ENCODE assay signal across 1 cellular context in genomic region chr20:36235892-36236785, GRCh38.
TF ChIP-seq lines count a peak whose summit lies in the region.

Gene AAR2 (plus strand): TSS chr20:36236478. CDS start chr20:36239869, 3,391 bp downstream.

TF ChIP-seq in HepG2, 621 proteins besides CTCF, POLR2A, EP300 and RAD21 (continued from another document and continues in another):
- TF ChIP-seq ZNF597 (CRISPR knock-in tag; IDR thresholded peaks at IDR 0.05) (no peak), CENPX (CRISPR knock-in tag; IDR thresholded peaks at IDR 0.05) (no peak), GMEB1 (CRISPR knock-in tag; IDR thresholded peaks at IDR 0.05; ENCODE audit: borderline replicate concordance) (peak; percentile 89), ZNF891 (CRISPR knock-in tag; IDR thresholded peaks at IDR 0.05) (peak; percentile 99), ARNT (IDR thresholded peaks at IDR 0.05) (no peak), BHLHE40 (IDR thresholded peaks at IDR 0.05; ENCODE audit: low read length) (no peak), ZNF839 (CRISPR knock-in tag; IDR thresholded peaks at IDR 0.05; ENCODE audit: borderline replicate concordance) (peak; percentile 64; the same call in 1 of the 2 replicates), RARA (CRISPR knock-in tag; IDR thresholded peaks at IDR 0.05) (peak; percentile 49), ZNF232 (CRISPR knock-in tag; IDR thresholded peaks at IDR 0.05; ENCODE audit: borderline replicate concordance) (peak; percentile 92; the same call in 1 of the 2 replicates), NFE2 (CRISPR knock-in tag; IDR thresholded peaks at IDR 0.05) (no peak), JUND (CRISPR knock-in tag; IDR thresholded peaks at IDR 0.05) (peak; percentile 68; the same call in 1 of the 2 replicates), KAT7 (CRISPR knock-in tag; IDR thresholded peaks at IDR 0.05; ENCODE audit: borderline replicate concordance) (peak; percentile 100), SKI (IDR thresholded peaks at IDR 0.05; ENCODE audit: partially characterized antibody) (no peak), FIP1L1 (IDR thresholded peaks at IDR 0.05; ENCODE audit: borderline replicate concordance, insufficient read depth, low read depth, low read length) (no peak), ZNF350 (CRISPR knock-in tag; IDR thresholded peaks at IDR 0.05; ENCODE audit: borderline replicate concordance, low read depth) (peak; percentile 99), ELK4 (CRISPR knock-in tag; IDR thresholded peaks at IDR 0.05; ENCODE audit: borderline replicate concordance) (peak; percentile 97; the same call in 1 of the 2 replicates), ZNF264 (CRISPR knock-in tag; IDR thresholded peaks at IDR 0.05) (peak; percentile 85), ETV5 (CRISPR knock-in tag; IDR thresholded peaks at IDR 0.05; ENCODE audit: borderline replicate concordance) (peak; percentile 98), RFX5 (IDR thresholded peaks at IDR 0.05; ENCODE audit: low read depth, low read length) (0 out of 2 replicates have a peak, but pooled peaks have one; percentile 23), ZNF446 (CRISPR knock-in tag; IDR thresholded peaks at IDR 0.05) (peak; percentile 80; the same call in 1 of the 2 replicates), FOXJ3 (CRISPR knock-in tag; IDR thresholded peaks at IDR 0.05; ENCODE audit: borderline replicate concordance) (no peak; the same call in 1 of the 2 replicates), RFX1 (IDR thresholded peaks at IDR 0.05) (no peak; the same call in 1 of the 2 replicates), PHF5A (CRISPR knock-in tag; IDR thresholded peaks at IDR 0.05; ENCODE audit: low read depth, unreplicated experiment) (peak; percentile 90), ZBTB3 (CRISPR knock-in tag; IDR thresholded peaks at IDR 0.05; ENCODE audit: borderline replicate concordance, low read depth) (peak; percentile 94; the same call in 1 of the 2 replicates), FOXA3 (CRISPR knock-in tag; IDR thresholded peaks at IDR 0.05) (peak; percentile 82), ESRRA (CRISPR knock-in tag; IDR thresholded peaks at IDR 0.05; ENCODE audit: low read depth) (peak; percentile 89; the same call in 1 of the 2 replicates), REST (IDR thresholded peaks at IDR 0.05; ENCODE audit: borderline replicate concordance in 1 of 2, low read depth in 1 of 2, low read length in 2 of 2) (peak in 1 of 2 experiments; percentile 84; a peak in 2 of 4 replicates), ZKSCAN8 (CRISPR knock-in tag; IDR thresholded peaks at IDR 0.05; ENCODE audit: borderline replicate concordance) (peak; percentile 90), ZNF276 (CRISPR knock-in tag; IDR thresholded peaks at IDR 0.05; ENCODE audit: low read depth) (peak; percentile 94; the same call in 1 of the 2 replicates), GMEB2 (CRISPR knock-in tag; IDR thresholded peaks at IDR 0.05; ENCODE audit: low read depth) (peak; percentile 64; the same call in 1 of the 2 replicates), REL (CRISPR knock-in tag; conservative IDR thresholded peaks at IDR 0.05) (peak; percentile 95), ZNF75D (CRISPR knock-in tag; IDR thresholded peaks at IDR 0.05; ENCODE audit: borderline replicate concordance) (peak; percentile 62; the same call in 1 of the 2 replicates)
- TF ChIP-seq, protein P1, sequence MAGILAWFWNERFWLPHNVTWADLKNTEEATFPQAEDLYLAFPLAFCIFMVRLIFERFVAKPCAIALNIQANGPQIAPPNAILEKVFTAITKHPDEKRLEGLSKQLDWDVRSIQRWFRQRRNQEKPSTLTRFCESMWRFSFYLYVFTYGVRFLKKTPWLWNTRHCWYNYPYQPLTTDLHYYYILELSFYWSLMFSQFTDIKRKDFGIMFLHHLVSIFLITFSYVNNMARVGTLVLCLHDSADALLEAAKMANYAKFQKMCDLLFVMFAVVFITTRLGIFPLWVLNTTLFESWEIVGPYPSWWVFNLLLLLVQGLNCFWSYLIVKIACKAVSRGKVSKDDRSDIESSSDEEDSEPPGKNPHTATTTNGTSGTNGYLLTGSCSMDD (CRISPR knock-in tag; IDR thresholded peaks at IDR 0.05): no peak
- TF ChIP-seq, protein P2, sequence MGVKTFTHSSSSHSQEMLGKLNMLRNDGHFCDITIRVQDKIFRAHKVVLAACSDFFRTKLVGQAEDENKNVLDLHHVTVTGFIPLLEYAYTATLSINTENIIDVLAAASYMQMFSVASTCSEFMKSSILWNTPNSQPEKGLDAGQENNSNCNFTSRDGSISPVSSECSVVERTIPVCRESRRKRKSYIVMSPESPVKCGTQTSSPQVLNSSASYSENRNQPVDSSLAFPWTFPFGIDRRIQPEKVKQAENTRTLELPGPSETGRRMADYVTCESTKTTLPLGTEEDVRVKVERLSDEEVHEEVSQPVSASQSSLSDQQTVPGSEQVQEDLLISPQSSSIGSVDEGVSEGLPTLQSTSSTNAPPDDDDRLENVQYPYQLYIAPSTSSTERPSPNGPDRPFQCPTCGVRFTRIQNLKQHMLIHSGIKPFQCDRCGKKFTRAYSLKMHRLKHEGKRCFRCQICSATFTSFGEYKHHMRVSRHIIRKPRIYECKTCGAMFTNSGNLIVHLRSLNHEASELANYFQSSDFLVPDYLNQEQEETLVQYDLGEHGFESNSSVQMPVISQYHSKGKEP (CRISPR knock-in tag; IDR thresholded peaks at IDR 0.05): peak; percentile 89
- TF ChIP-seq, protein P3, sequence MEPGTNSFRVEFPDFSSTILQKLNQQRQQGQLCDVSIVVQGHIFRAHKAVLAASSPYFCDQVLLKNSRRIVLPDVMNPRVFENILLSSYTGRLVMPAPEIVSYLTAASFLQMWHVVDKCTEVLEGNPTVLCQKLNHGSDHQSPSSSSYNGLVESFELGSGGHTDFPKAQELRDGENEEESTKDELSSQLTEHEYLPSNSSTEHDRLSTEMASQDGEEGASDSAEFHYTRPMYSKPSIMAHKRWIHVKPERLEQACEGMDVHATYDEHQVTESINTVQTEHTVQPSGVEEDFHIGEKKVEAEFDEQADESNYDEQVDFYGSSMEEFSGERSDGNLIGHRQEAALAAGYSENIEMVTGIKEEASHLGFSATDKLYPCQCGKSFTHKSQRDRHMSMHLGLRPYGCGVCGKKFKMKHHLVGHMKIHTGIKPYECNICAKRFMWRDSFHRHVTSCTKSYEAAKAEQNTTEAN (CRISPR knock-in tag; conservative IDR thresholded peaks at IDR 0.05): no peak; the same call in 1 of the 2 replicates
- TF ChIP-seq, protein P4, sequence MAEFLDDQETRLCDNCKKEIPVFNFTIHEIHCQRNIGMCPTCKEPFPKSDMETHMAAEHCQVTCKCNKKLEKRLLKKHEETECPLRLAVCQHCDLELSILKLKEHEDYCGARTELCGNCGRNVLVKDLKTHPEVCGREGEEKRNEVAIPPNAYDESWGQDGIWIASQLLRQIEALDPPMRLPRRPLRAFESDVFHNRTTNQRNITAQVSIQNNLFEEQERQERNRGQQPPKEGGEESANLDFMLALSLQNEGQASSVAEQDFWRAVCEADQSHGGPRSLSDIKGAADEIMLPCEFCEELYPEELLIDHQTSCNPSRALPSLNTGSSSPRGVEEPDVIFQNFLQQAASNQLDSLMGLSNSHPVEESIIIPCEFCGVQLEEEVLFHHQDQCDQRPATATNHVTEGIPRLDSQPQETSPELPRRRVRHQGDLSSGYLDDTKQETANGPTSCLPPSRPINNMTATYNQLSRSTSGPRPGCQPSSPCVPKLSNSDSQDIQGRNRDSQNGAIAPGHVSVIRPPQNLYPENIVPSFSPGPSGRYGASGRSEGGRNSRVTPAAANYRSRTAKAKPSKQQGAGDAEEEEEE (CRISPR knock-in tag; IDR thresholded peaks at IDR 0.05; ENCODE audit: borderline replicate concordance): peak; percentile 78; the same call in 1 of the 2 replicates
- TF ChIP-seq, protein P5, sequence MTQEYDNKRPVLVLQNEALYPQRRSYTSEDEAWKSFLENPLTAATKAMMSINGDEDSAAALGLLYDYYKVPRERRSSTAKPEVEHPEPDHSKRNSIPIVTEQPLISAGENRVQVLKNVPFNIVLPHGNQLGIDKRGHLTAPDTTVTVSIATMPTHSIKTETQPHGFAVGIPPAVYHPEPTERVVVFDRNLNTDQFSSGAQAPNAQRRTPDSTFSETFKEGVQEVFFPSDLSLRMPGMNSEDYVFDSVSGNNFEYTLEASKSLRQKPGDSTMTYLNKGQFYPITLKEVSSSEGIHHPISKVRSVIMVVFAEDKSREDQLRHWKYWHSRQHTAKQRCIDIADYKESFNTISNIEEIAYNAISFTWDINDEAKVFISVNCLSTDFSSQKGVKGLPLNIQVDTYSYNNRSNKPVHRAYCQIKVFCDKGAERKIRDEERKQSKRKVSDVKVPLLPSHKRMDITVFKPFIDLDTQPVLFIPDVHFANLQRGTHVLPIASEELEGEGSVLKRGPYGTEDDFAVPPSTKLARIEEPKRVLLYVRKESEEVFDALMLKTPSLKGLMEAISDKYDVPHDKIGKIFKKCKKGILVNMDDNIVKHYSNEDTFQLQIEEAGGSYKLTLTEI (CRISPR knock-in tag; conservative IDR thresholded peaks at IDR 0.05): 0 out of 2 replicates have a peak, but pooled peaks have one; percentile 22
